In genomic region chr5:82881571-82882200, GRCh38 we compare ENCODE assay signal across 1 cellular context.
TF ChIP-seq lines count a peak whose summit lies in the region.

No MANE protein-coding gene starts in this region.

TF ChIP-seq in GM23338, 12 proteins besides CTCF, POLR2A, EP300 and RAD21:
- TF ChIP-seq ZNF462 (CRISPR knock-in tag; IDR thresholded peaks at IDR 0.05) (no peak), EZH2 (IDR thresholded peaks at IDR 0.05; ENCODE audit: low read depth, unreplicated experiment) (no peak), ZNF331 (CRISPR knock-in tag; IDR thresholded peaks at IDR 0.05; ENCODE audit: low read depth) (no peak), NANOG (IDR thresholded peaks at IDR 0.05; ENCODE audit: borderline replicate concordance) (no peak), ETS1 (IDR thresholded peaks at IDR 0.05) (no peak), CREB1 (CRISPR knock-in tag; IDR thresholded peaks at IDR 0.05; ENCODE audit: low read depth) (no peak), ZNF114 (CRISPR knock-in tag; IDR thresholded peaks at IDR 0.05) (no peak), EZH2phosphoT487 (IDR thresholded peaks at IDR 0.05; ENCODE audit: unreplicated experiment) (no peak), POLR2AphosphoS5 (IDR thresholded peaks at IDR 0.05; ENCODE audit: low read depth) (no peak), STAT1 (IDR thresholded peaks at IDR 0.05; ENCODE audit: unreplicated experiment) (no peak)
- TF ChIP-seq, protein P1, sequence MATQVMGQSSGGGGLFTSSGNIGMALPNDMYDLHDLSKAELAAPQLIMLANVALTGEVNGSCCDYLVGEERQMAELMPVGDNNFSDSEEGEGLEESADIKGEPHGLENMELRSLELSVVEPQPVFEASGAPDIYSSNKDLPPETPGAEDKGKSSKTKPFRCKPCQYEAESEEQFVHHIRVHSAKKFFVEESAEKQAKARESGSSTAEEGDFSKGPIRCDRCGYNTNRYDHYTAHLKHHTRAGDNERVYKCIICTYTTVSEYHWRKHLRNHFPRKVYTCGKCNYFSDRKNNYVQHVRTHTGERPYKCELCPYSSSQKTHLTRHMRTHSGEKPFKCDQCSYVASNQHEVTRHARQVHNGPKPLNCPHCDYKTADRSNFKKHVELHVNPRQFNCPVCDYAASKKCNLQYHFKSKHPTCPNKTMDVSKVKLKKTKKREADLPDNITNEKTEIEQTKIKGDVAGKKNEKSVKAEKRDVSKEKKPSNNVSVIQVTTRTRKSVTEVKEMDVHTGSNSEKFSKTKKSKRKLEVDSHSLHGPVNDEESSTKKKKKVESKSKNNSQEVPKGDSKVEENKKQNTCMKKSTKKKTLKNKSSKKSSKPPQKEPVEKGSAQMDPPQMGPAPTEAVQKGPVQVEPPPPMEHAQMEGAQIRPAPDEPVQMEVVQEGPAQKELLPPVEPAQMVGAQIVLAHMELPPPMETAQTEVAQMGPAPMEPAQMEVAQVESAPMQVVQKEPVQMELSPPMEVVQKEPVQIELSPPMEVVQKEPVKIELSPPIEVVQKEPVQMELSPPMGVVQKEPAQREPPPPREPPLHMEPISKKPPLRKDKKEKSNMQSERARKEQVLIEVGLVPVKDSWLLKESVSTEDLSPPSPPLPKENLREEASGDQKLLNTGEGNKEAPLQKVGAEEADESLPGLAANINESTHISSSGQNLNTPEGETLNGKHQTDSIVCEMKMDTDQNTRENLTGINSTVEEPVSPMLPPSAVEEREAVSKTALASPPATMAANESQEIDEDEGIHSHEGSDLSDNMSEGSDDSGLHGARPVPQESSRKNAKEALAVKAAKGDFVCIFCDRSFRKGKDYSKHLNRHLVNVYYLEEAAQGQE (IDR thresholded peaks at IDR 0.05; ENCODE audit: unreplicated experiment): no peak
